Comparison of ENCODE assay signal across 1 cellular context in the genomic region with DNA sequence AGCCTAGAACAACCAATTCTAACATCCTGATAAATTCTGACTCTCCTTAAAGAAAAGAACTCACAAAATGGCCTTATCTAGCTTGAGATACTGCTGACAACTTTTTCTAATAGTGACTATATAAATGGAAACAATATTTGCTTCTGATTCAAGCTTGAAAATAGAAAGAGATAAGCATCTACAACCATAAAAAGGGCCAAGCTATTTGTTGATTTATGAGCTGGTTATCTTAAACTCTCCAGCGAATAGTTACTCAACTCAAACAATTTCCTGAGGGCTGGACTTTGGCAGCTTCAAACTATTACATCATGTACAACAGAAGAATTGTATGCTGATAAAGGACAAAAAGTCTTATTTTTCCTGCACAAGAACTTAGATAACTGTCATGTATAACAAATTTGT.
TF ChIP-seq lines count a peak whose summit lies in the region.

No MANE protein-coding gene starts in this region.

TF ChIP-seq in HepG2, 621 proteins besides CTCF, POLR2A, EP300 and RAD21 (continued from another document and continues in another):
- TF ChIP-seq IRF9 (CRISPR knock-in tag; IDR thresholded peaks at IDR 0.05; ENCODE audit: borderline replicate concordance) (no peak), ZNF235 (CRISPR knock-in tag; IDR thresholded peaks at IDR 0.05; ENCODE audit: borderline replicate concordance) (no peak), ZKSCAN5 (CRISPR knock-in tag; IDR thresholded peaks at IDR 0.05) (no peak), PITX1 (CRISPR knock-in tag; IDR thresholded peaks at IDR 0.05) (no peak), MATR3 (CRISPR knock-in tag; IDR thresholded peaks at IDR 0.05) (no peak), CREB3 (CRISPR knock-in tag; IDR thresholded peaks at IDR 0.05) (no peak), ZNF414 (CRISPR knock-in tag; IDR thresholded peaks at IDR 0.05) (no peak), AGO1 (IDR thresholded peaks at IDR 0.05; ENCODE audit: low read depth, low read length, poor library complexity, severe bottlenecking) (no peak), ZNF549 (CRISPR knock-in tag; IDR thresholded peaks at IDR 0.05) (no peak), WIZ (CRISPR knock-in tag; IDR thresholded peaks at IDR 0.05) (no peak), TCF7L2 (IDR thresholded peaks at IDR 0.05; ENCODE audit: low read depth, low read length) (no peak; the same call in 1 of the 2 replicates), ZNF337 (CRISPR knock-in tag; IDR thresholded peaks at IDR 0.05; ENCODE audit: borderline replicate concordance, low read depth) (no peak), RFX3 (CRISPR knock-in tag; IDR thresholded peaks at IDR 0.05) (no peak), PHF20 (CRISPR knock-in tag; IDR thresholded peaks at IDR 0.05) (no peak), YY1 (IDR thresholded peaks at IDR 0.05; ENCODE audit: insufficient read depth, insufficient replicate concordance, low read depth, low read length) (no peak), ZNF256 (CRISPR knock-in tag; conservative IDR thresholded peaks at IDR 0.05) (no peak), ZNF512 (CRISPR knock-in tag; IDR thresholded peaks at IDR 0.05) (no peak), NR2F2 (IDR thresholded peaks at IDR 0.05; ENCODE audit: borderline replicate concordance, low read depth) (peak; percentile 66; the same call in 1 of the 2 replicates), HOXA5 (CRISPR knock-in tag; IDR thresholded peaks at IDR 0.05) (no peak), FOXP1 (IDR thresholded peaks at IDR 0.05) (no peak; the same call in 1 of the 2 replicates), FOXP1 (CRISPR knock-in tag; IDR thresholded peaks at IDR 0.05) (peak; percentile 65; the same call in 1 of the 2 replicates), TP53 (CRISPR knock-in tag; conservative IDR thresholded peaks at IDR 0.05) (no peak), CENPX (CRISPR knock-in tag; IDR thresholded peaks at IDR 0.05) (no peak), ZNF598 (CRISPR knock-in tag; IDR thresholded peaks at IDR 0.05; ENCODE audit: borderline replicate concordance) (no peak), ZNF496 (CRISPR knock-in tag; IDR thresholded peaks at IDR 0.05; ENCODE audit: insufficient replicate concordance) (no peak), ZNF773 (CRISPR knock-in tag; IDR thresholded peaks at IDR 0.05; ENCODE audit: borderline replicate concordance) (no peak), CHD4 (IDR thresholded peaks at IDR 0.05; ENCODE audit: borderline replicate concordance, low read length) (no peak), MXI1 (IDR thresholded peaks at IDR 0.05; ENCODE audit: borderline replicate concordance, low read depth, low read length) (no peak), ZNF790 (CRISPR knock-in tag; IDR thresholded peaks at IDR 0.05; ENCODE audit: borderline replicate concordance) (no peak), ZNF564 (CRISPR knock-in tag; IDR thresholded peaks at IDR 0.05) (no peak), FOSL1 (CRISPR knock-in tag; IDR thresholded peaks at IDR 0.05; ENCODE audit: borderline replicate concordance) (no peak), ZNF761 (CRISPR knock-in tag; conservative IDR thresholded peaks at IDR 0.05) (no peak), RXRB (CRISPR knock-in tag; IDR thresholded peaks at IDR 0.05; ENCODE audit: borderline replicate concordance) (no peak), ZNF430 (CRISPR knock-in tag; IDR thresholded peaks at IDR 0.05) (no peak), HHEX (CRISPR knock-in tag; IDR thresholded peaks at IDR 0.05) (peak; percentile 77), ZNF296 (CRISPR knock-in tag; conservative IDR thresholded peaks at IDR 0.05) (no peak), ZNF709 (CRISPR knock-in tag; IDR thresholded peaks at IDR 0.05) (no peak), CHCHD3 (CRISPR knock-in tag; IDR thresholded peaks at IDR 0.05) (no peak), CREB1 (IDR thresholded peaks at IDR 0.05) (peak; percentile 6; the same call in 1 of the 2 replicates), CREB1 (CRISPR knock-in tag; IDR thresholded peaks at IDR 0.05) (peak; percentile 62; the same call in 1 of the 2 replicates), JUN (CRISPR knock-in tag; IDR thresholded peaks at IDR 0.05) (no peak), ZMYM2 (CRISPR knock-in tag; IDR thresholded peaks at IDR 0.05) (no peak)
- TF ChIP-seq, protein P1, sequence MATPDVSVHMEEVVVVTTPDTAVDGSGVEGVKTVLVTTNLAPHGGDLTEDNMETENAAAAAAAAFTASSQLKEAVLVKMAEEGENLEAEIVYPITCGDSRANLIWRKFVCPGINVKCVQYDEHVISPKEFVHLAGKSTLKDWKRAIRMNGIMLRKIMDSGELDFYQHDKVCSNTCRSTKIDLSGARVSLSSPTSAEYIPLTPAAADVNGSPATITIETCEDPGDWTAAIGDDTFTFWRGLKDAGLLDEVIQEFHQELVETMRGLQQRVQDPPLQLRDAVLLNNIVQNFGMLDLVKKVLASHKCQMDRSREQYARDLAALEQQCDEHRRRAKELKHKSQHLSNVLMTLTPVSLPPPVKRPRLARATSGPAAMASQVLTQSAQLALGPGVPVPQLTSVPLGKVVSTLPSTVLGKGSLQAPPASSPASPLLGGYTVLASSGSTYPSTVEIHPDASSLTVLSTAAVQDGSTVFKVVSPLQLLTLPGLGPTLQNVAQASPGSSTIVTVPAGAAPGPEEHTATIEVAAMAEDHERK (CRISPR knock-in tag; IDR thresholded peaks at IDR 0.05; ENCODE audit: low read depth) = no peak
- TF ChIP-seq, protein P2, sequence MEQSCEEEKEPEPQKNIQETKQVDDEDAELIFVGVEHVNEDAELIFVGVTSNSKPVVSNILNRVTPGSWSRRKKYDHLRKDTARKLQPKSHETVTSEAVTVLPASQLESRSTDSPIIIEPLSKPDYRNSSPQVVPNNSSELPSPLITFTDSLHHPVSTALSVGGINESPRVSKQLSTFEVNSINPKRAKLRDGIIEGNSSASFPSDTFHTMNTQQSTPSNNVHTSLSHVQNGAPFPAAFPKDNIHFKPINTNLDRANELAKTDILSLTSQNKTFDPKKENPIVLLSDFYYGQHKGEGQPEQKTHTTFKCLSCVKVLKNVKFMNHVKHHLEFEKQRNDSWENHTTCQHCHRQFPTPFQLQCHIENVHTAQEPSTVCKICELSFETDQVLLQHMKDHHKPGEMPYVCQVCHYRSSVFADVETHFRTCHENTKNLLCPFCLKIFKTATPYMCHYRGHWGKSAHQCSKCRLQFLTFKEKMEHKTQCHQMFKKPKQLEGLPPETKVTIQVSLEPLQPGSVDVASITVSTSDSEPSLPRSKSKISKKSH (CRISPR knock-in tag; IDR thresholded peaks at IDR 0.05; ENCODE audit: borderline replicate concordance) = no peak
- TF ChIP-seq, protein P3, sequence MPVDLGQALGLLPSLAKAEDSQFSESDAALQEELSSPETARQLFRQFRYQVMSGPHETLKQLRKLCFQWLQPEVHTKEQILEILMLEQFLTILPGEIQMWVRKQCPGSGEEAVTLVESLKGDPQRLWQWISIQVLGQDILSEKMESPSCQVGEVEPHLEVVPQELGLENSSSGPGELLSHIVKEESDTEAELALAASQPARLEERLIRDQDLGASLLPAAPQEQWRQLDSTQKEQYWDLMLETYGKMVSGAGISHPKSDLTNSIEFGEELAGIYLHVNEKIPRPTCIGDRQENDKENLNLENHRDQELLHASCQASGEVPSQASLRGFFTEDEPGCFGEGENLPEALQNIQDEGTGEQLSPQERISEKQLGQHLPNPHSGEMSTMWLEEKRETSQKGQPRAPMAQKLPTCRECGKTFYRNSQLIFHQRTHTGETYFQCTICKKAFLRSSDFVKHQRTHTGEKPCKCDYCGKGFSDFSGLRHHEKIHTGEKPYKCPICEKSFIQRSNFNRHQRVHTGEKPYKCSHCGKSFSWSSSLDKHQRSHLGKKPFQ (CRISPR knock-in tag; IDR thresholded peaks at IDR 0.05; ENCODE audit: insufficient replicate concordance) = no peak
- TF ChIP-seq, protein P4, sequence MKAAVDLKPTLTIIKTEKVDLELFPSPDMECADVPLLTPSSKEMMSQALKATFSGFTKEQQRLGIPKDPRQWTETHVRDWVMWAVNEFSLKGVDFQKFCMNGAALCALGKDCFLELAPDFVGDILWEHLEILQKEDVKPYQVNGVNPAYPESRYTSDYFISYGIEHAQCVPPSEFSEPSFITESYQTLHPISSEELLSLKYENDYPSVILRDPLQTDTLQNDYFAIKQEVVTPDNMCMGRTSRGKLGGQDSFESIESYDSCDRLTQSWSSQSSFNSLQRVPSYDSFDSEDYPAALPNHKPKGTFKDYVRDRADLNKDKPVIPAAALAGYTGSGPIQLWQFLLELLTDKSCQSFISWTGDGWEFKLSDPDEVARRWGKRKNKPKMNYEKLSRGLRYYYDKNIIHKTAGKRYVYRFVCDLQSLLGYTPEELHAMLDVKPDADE (CRISPR knock-in tag; IDR thresholded peaks at IDR 0.05) = no peak
- TF ChIP-seq, protein P5, sequence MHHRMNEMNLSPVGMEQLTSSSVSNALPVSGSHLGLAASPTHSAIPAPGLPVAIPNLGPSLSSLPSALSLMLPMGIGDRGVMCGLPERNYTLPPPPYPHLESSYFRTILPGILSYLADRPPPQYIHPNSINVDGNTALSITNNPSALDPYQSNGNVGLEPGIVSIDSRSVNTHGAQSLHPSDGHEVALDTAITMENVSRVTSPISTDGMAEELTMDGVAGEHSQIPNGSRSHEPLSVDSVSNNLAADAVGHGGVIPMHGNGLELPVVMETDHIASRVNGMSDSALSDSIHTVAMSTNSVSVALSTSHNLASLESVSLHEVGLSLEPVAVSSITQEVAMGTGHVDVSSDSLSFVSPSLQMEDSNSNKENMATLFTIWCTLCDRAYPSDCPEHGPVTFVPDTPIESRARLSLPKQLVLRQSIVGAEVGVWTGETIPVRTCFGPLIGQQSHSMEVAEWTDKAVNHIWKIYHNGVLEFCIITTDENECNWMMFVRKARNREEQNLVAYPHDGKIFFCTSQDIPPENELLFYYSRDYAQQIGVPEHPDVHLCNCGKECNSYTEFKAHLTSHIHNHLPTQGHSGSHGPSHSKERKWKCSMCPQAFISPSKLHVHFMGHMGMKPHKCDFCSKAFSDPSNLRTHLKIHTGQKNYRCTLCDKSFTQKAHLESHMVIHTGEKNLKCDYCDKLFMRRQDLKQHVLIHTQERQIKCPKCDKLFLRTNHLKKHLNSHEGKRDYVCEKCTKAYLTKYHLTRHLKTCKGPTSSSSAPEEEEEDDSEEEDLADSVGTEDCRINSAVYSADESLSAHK (CRISPR knock-in tag; IDR thresholded peaks at IDR 0.05; ENCODE audit: borderline replicate concordance) = no peak
- TF ChIP-seq, protein P6, sequence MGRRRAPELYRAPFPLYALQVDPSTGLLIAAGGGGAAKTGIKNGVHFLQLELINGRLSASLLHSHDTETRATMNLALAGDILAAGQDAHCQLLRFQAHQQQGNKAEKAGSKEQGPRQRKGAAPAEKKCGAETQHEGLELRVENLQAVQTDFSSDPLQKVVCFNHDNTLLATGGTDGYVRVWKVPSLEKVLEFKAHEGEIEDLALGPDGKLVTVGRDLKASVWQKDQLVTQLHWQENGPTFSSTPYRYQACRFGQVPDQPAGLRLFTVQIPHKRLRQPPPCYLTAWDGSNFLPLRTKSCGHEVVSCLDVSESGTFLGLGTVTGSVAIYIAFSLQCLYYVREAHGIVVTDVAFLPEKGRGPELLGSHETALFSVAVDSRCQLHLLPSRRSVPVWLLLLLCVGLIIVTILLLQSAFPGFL (CRISPR knock-in tag; IDR thresholded peaks at IDR 0.05) = no peak
- TF ChIP-seq, protein P7, sequence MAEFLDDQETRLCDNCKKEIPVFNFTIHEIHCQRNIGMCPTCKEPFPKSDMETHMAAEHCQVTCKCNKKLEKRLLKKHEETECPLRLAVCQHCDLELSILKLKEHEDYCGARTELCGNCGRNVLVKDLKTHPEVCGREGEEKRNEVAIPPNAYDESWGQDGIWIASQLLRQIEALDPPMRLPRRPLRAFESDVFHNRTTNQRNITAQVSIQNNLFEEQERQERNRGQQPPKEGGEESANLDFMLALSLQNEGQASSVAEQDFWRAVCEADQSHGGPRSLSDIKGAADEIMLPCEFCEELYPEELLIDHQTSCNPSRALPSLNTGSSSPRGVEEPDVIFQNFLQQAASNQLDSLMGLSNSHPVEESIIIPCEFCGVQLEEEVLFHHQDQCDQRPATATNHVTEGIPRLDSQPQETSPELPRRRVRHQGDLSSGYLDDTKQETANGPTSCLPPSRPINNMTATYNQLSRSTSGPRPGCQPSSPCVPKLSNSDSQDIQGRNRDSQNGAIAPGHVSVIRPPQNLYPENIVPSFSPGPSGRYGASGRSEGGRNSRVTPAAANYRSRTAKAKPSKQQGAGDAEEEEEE (CRISPR knock-in tag; IDR thresholded peaks at IDR 0.05; ENCODE audit: borderline replicate concordance) = no peak
